Comparison of ENCODE assay signal across 8 cellular contexts in genomic region chr1:181141431-181141910, GRCh38. TPM values are rescaled to one million over a fixed set of nuclear protein-coding genes. Genes with fewer than 3 reads are reported as not detected.
DNase-seq lines count a peak whose midpoint lies in the region; ATAC-seq and TF ChIP-seq lines count a peak whose summit lies in the region.

No MANE protein-coding gene starts in this region.

- peaks cover 0 to 8% of the 10 kb centered on the region in 2 donors for H3K27me3 Mint-ChIP-seq in natural killer cell treated with Interleukin-12 subunit alpha and Interleukin-12 subunit beta and Interleukin-15 and Interleukin-18, amount 100 ng/mL, for 72 hours

- TF ChIP-seq POLR2A in vagina (IDR thresholded peaks at IDR 0.05): no peak

- peak; percentile 85 to 89 for ATAC-seq in natural killer cell treated with Interleukin-12 subunit alpha and Interleukin-12 subunit beta and Interleukin-15 and Interleukin-18, amount 100 ng/mL, for 72 hours
- no peak for ATAC-seq in GM18867 (IDR thresholded peaks at IDR 0.05; ENCODE audit: unreplicated experiment)

- no peak for TF ChIP-seq CTCF in vagina (IDR thresholded peaks at IDR 0.05)

- peak overlapping the region; percentile 32 for H3K27ac ChIP-seq in angular gyrus (ENCODE audit: low read depth, low read length)
- H3K27ac ChIP-seq in vagina: peak overlapping the region; percentile 78

- intact Hi-C loops in vagina (cut with DNase I): loop anchor here (5.0 to 10.0 kb wide), 2 partner anchors 104 to 257 kb away; no protein-coding TSS in a partner anchor

- no peaks in the 10 kb centered on the region for H3K36me3 ChIP-seq in vagina

- peaks cover 34% of the 10 kb centered on the region for H3K4me1 ChIP-seq in vagina

- no peaks in the 10 kb centered on the region for H3K27me3 ChIP-seq in vagina

- H3K9me3 Mint-ChIP-seq in natural killer cell treated with Interleukin-12 subunit alpha and Interleukin-12 subunit beta and Interleukin-15 and Interleukin-18, amount 100 ng/mL, for 72 hours: no peaks in the 10 kb centered on the region

- H3K4me3 ChIP-seq in vagina: no peak overlapping the region

- no peaks in the 10 kb centered on the region for H3K9me3 ChIP-seq in vagina

- H3K27ac Mint-ChIP-seq in natural killer cell treated with Interleukin-12 subunit alpha and Interleukin-12 subunit beta and Interleukin-15 and Interleukin-18, amount 100 ng/mL, for 72 hours: peak overlapping the region; percentile 84 to 85

- DNase-seq in Daoy (ENCODE audit: low read depth) (peak; percentile 74), RKO (ENCODE audit: low spot score) (peak; percentile 50), vagina (ENCODE audit: extremely low spot score in 2 of 2) (no peak), DMS153 treated with DMSO at 0.1 percent for 48 hours (lab: John Stamatoyannopoulos, UW; ENCODE audit: unreplicated experiment) (no peak), NOMO-1 treated with DMSO at 0.1 percent for 48 hours (lab: John Stamatoyannopoulos, UW; ENCODE audit: unreplicated experiment) (no peak)
- DNase-seq in natural killer cell treated with Interleukin-12 subunit alpha and Interleukin-12 subunit beta and Interleukin-15 and Interleukin-18, amount 100 ng/mL, for 72 hours (ENCODE audit: low spot score): peak; percentile 86

- H3K36me3 Mint-ChIP-seq in natural killer cell treated with Interleukin-12 subunit alpha and Interleukin-12 subunit beta and Interleukin-15 and Interleukin-18, amount 100 ng/mL, for 72 hours: no peaks in the 10 kb centered on the region

- H3K4me3 Mint-ChIP-seq in natural killer cell treated with Interleukin-12 subunit alpha and Interleukin-12 subunit beta and Interleukin-15 and Interleukin-18, amount 100 ng/mL, for 72 hours: peak overlapping the region; percentile 70

- peaks cover 59 to 73% of the 10 kb centered on the region in 2 donors for H3K4me1 Mint-ChIP-seq in natural killer cell treated with Interleukin-12 subunit alpha and Interleukin-12 subunit beta and Interleukin-15 and Interleukin-18, amount 100 ng/mL, for 72 hours (ENCODE audit: low read depth in 2 of 2)

RNA-seq across cellular contexts. Expression of gene IER5, which starts 53.0 kb away (rescaled TPM):
- 20.3 and 22.3 TPM in 2 replicates for total RNA-seq in Daoy (2014; rRNA removed; shearing (Covaris generic))
- 10 to 100 TPM; 57.1 to 91.7 TPM for total RNA-seq in natural killer cell treated with Interleukin-12 subunit alpha and Interleukin-12 subunit beta and Interleukin-15 and Interleukin-18, amount 100 ng/mL, for 72 hours
- total RNA-seq in vagina: 13.0 TPM

Comparison
In these comparisons a context has a peak if more than half of its experiments do, and no peak if none do; other contexts are left out.
1. DNase-seq: peak in Daoy (single experiment), RKO (single experiment) and natural killer cell treated with Interleukin-12 subunit alpha and Interleukin-12 subunit beta and Interleukin-15 and Interleukin-18, amount 100 ng/mL, for 72 hours (single experiment); none in vagina (0 of 2), DMS153 treated with DMSO at 0.1 percent for 48 hours (single experiment) and NOMO-1 treated with DMSO at 0.1 percent for 48 hours (single experiment).